In the genomic region with DNA sequence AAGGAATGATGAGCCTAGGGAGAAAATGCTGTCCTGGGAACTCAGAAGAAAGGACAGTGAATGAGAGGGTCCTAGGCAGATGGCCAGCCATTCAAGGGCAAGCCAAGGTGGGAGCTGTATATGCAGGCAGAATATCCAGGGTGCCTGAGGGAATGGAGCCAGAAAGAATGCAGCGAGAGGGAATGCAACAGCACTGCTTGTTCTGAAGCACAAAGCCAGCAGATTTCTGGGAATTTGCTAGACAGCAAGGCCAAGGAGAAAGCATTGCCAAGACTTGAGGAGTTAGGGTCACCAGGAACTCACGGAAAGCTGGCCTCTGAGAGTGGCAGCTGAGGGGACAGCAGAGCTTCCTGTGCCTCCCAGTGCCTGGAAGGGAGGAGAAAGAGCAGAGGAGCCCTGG, we compare ENCODE assay signal across 22 cellular contexts.
"Had no signal": no experiment of that assay in that cellular context is flagged by ENCODE, and none has a peak within 500 bp of the region (broad histone marks: within the 10 kb centered on the region; RNA-seq: fewer than 3 reads in every experiment).

No MANE protein-coding gene starts in this region.

- ATAC-seq: activated CD8-positive, alpha-beta T cell treated with anti-CD3 and anti-CD28 coated beads for 36 hours; activated naive CD8-positive, alpha-beta T cell treated with anti-CD3 and anti-CD28 coated beads, Interleukin-2, amount 50 U/mL, for 24 hours; activated T-cell treated with anti-CD3 and anti-CD28 coated beads, Interleukin-2, amount 50 U/mL, for 4 hours; activated T-helper 17 cell treated with anti-CD3 and anti-CD28 coated beads, Interleukin-2, amount 50 U/mL, for 72 hours; body of pancreas; stimulated activated memory B cell treated with anti-CD40 and anti-IgM and Interleukin-4, amounts not matched to agents 10 μg/mL and 1 μg/mL and 100 μg/mL, for 72 hours; stimulated activated naive CD8-positive, alpha-beta T cell treated with anti-CD3 and anti-CD28 coated beads, Interleukin-15, amount 100 ng/mL, for 72 hours; upper lobe of right lung had no signal

- DNase-seq: activated B cell treated with CpG ODN at 0.5 μM for 24 hours; activated CD4-positive, alpha-beta T cell treated with anti-CD3 and anti-CD28 coated beads, Interleukin-2, amount 50 U/mL, for 1 hour; activated CD8-positive, alpha-beta T cell treated with anti-CD3 and anti-CD28 coated beads for 36 hours; activated gamma-delta T cell treated with Interleukin-2 at 50 U/mL for 16 hours; activated naive CD4-positive, alpha-beta T cell treated with anti-CD3 and anti-CD28 coated beads, Interleukin-2, amount 50 U/mL, for 16 hours; activated naive CD8-positive, alpha-beta T cell treated with anti-CD3 and anti-CD28 coated beads, Interleukin-2, amount 50 U/mL, for 24 hours; activated T-cell treated with anti-CD3 and anti-CD28 coated beads, Interleukin-2, amount 50 U/mL, for 4 hours; body of pancreas; effector memory CD4-positive, alpha-beta T cell; left cardiac atrium; stimulated activated CD4-positive, alpha-beta T cell treated with anti-CD3 and anti-CD28 coated beads, Interleukin-1b, Interleukin-23, amount 100 ng/mL, for 48 hours; stimulated activated CD4-positive, alpha-beta T cell treated with anti-CD3 and anti-CD28 coated beads, Interleukin-4, amount 100 ng/mL, for 4 hours; stimulated activated CD8-positive, alpha-beta memory T cell treated with anti-CD3 and anti-CD28 coated beads, Interleukin-4, amount 100 ng/mL, for 48 hours; stimulated activated naive CD8-positive, alpha-beta T cell treated with anti-CD3 and anti-CD28 coated beads, Interleukin-15, amount 100 ng/mL, for 72 hours; upper lobe of right lung had no signal

- H3K4me1 ChIP-seq: thyroid gland, upper lobe of right lung had no signal

- H3K9me3 ChIP-seq: body of pancreas, neutrophil, thyroid gland, upper lobe of right lung had no signal

- H3K4me3 ChIP-seq: body of pancreas, coronary artery, dorsolateral prefrontal cortex, smooth muscle cell, thyroid gland, upper lobe of right lung had no signal

- H3K27me3 ChIP-seq: body of pancreas, dorsolateral prefrontal cortex, neutrophil, thyroid gland, upper lobe of right lung had no signal

- H3K36me3 ChIP-seq: neutrophil, thyroid gland, upper lobe of right lung had no signal

- H3K27ac ChIP-seq: body of pancreas, coronary artery, neutrophil, thyroid gland, upper lobe of right lung had no signal
